In the genomic region with DNA sequence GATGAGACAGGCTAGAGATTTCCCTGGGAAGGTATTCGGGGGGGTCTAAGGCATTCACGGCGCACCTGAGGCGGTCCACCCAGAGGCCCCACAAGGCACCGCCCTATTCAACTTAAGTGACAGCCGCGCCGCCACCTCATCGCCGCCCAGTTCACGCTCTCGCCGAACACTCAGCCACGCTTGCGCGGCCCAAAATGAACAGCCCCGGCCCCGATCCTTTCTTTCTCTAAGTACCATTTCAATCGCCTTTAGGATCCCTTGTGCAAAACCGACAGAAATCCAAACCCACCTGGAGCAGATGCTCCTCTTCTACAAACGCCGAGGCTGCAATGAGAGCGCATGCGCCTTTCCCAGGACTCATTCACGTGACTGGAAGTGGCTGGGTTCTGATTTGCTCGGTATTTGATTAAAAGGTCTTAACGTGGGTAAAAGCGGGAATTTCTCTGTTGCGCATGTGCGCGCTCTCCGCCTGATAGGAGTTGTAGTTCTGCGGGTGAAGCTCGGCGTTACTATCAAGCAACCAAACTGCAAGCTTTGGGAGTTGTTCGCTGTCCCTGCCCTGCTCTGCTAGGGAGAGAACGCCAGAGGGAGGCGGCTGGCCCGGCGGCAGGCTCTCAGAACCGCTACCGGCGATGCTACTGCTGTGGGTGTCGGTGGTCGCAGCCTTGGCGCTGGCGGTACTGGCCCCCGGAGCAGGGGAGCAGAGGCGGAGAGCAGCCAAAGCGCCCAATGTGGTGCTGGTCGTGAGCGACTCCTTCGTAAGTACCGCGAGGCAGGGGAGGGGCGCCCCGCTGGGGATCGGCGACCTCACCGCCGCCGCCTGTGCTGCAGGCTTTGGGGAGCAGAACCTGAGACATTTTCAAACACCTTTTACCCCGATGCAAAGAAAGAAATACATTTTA, we compare ENCODE assay signal across 8 cellular contexts. TPM values are rescaled to one million over a fixed set of nuclear protein-coding genes. Genes with fewer than 3 reads are reported as not detected.
DNase-seq lines count a peak whose midpoint lies in the region; ATAC-seq and TF ChIP-seq lines count a peak whose summit lies in the region.

TSS of gene ARSK (plus strand) at position 455 of the 902 bp plus-strand sequence. CDS start at position 633, 178 bp downstream.
TSS of gene SKIC3 (minus strand) at position 331 of the 902 bp plus-strand sequence. CDS start 7,827 bp downstream, outside the sequence.

- H3F3A ChIP-seq in GM23338 (replicated peaks; ENCODE audit: low read depth): no peaks in the 10 kb centered on the region

- peaks cover 76% of the 10 kb centered on the region for H3K79me2 ChIP-seq in GM23338 (replicated peaks; ENCODE audit: insufficient read depth)

- peak within 1 kb of the TSS; percentile 62 for H3K4me3 ChIP-seq in GM23338

- ATAC-seq in GM23338: peak; percentile 94
- peak; percentile 85 to 96 (median 88) for ATAC-seq in natural killer cell

- no peaks in the 10 kb centered on the region for H3K9me2 ChIP-seq in GM23338 (ENCODE audit: insufficient read depth)

- TF ChIP-seq CTCF in GM23338 (conservative IDR thresholded peaks at IDR 0.05; ENCODE audit: low read depth in 2 of 2) (no peak), natural killer cell (IDR thresholded peaks at IDR 0.05) (no peak)

- no peaks in the 10 kb centered on the region for H3K9me3 Mint-ChIP-seq in GM23338
- no peaks in the 10 kb centered on the region for H3K9me3 Mint-ChIP-seq in activated T-helper 2 cell treated with anti-CD3 and anti-CD28 coated beads, Interferon-gamma antibody, Interleukin-2, Interleukin-4, amounts not matched to agents 10 μg/mL and 5 μg/mL and 100 μg/mL, durations not matched to agents 14 hours and 24 hours and 36 hours
- no peaks in the 10 kb centered on the region for H3K9me3 Mint-ChIP-seq in natural killer cell

- H3K27ac Mint-ChIP-seq in GM23338: peak within 1 kb of the TSS; percentile 97
- H3K27ac Mint-ChIP-seq in activated T-helper 2 cell treated with anti-CD3 and anti-CD28 coated beads, Interferon-gamma antibody, Interleukin-2, Interleukin-4, amounts not matched to agents 10 μg/mL and 5 μg/mL and 100 μg/mL, durations not matched to agents 14 hours and 24 hours and 36 hours: peak within 1 kb of the TSS; percentile 81
- H3K27ac Mint-ChIP-seq in natural killer cell: peak within 1 kb of the TSS; percentile 92 to 94

- H3K4me2 ChIP-seq in GM23338: peak within 1 kb of the TSS; percentile 83

- H3K4me1 ChIP-seq in GM23338 (ENCODE audit: insufficient read depth): peaks cover 10% of the 10 kb centered on the region; the same call in 1 of the 2 replicates

- peaks cover 4% of the 10 kb centered on the region; the same call in 1 of the 2 replicates for H3K36me3 ChIP-seq in GM23338 (ENCODE audit: insufficient read depth)

- H4K20me1 ChIP-seq in GM23338 (replicated peaks; ENCODE audit: insufficient read depth): peaks cover 2% of the 10 kb centered on the region; the same call in 1 of the 2 replicates

- DNase-seq in EH (ENCODE audit: low read depth) (peak; percentile 99), GM23338 (ENCODE audit: low spot score) (peak; percentile 99), LHCN-M2 (ENCODE audit: low read depth) (peak; percentile 99), RPMI7951 (ENCODE audit: low read depth) (peak; percentile 98), fibroblast of peridontal ligament (ENCODE audit: extremely low read depth) (peak; percentile 100), natural killer cell (peak; percentile 81)
- DNase-seq in activated T-helper 2 cell treated with anti-CD3 and anti-CD28 coated beads, Interferon-gamma antibody, Interleukin-2, Interleukin-4, amounts not matched to agents 10 μg/mL and 5 μg/mL and 100 μg/mL, durations not matched to agents 14 hours and 24 hours and 36 hours (ENCODE audit: low spot score): peak; percentile 93
- DNase-seq in stimulated activated naive CD4-positive, alpha-beta T cell treated with Interleukin-2 at 50 U/mL for 16 hours (lab: John Stamatoyannopoulos, UW): peak; percentile 89

- intact Hi-C loops in activated T-helper 2 cell treated with anti-CD3 and anti-CD28 coated beads, Interferon-gamma antibody, Interleukin-2, Interleukin-4, amounts not matched to agents 10 μg/mL and 5 μg/mL and 100 μg/mL, durations not matched to agents 14 hours and 24 hours and 36 hours (cut with micrococcal nuclease): loop anchor here (1.0 to 10.0 kb wide), 5 partner anchors 36 to 1630 kb away; partner anchors contain the start of genes GLRX, GPR150, RFESD and RIOK2
- intact Hi-C loops in natural killer cell (cut with micrococcal nuclease): loop anchor here (1.0 to 10.0 kb wide), 3 partner anchors 70 to 292 kb away; partner anchors contain the start of genes GPR150 and RFESD

- no peaks in the 10 kb centered on the region for H3K27me3 ChIP-seq in GM23338 (ENCODE audit: insufficient read depth)

- H3K36me3 Mint-ChIP-seq in GM23338 (ENCODE audit: low read depth) (peaks cover 8% of the 10 kb centered on the region), natural killer cell (no peaks in the 10 kb centered on the region)
- peaks cover 20% of the 10 kb centered on the region for H3K36me3 Mint-ChIP-seq in activated T-helper 2 cell treated with anti-CD3 and anti-CD28 coated beads, Interferon-gamma antibody, Interleukin-2, Interleukin-4, amounts not matched to agents 10 μg/mL and 5 μg/mL and 100 μg/mL, durations not matched to agents 14 hours and 24 hours and 36 hours (ENCODE audit: low read depth)

- H3K4me1 Mint-ChIP-seq in GM23338: peaks cover 12% of the 10 kb centered on the region
- peaks cover 39% of the 10 kb centered on the region for H3K4me1 Mint-ChIP-seq in activated T-helper 2 cell treated with anti-CD3 and anti-CD28 coated beads, Interferon-gamma antibody, Interleukin-2, Interleukin-4, amounts not matched to agents 10 μg/mL and 5 μg/mL and 100 μg/mL, durations not matched to agents 14 hours and 24 hours and 36 hours (ENCODE audit: low read depth)
- H3K4me1 Mint-ChIP-seq in natural killer cell: peaks cover 35 to 44% of the 10 kb centered on the region in 2 donors

- peak within 1 kb of the TSS; percentile 75; the same call in 1 of the 2 replicates for H2AFZ ChIP-seq in GM23338

- no peaks in the 10 kb centered on the region for H3K27me3 Mint-ChIP-seq in GM23338 (ENCODE audit: insufficient read depth, low read depth, poor library complexity)
- H3K27me3 Mint-ChIP-seq in activated T-helper 2 cell treated with anti-CD3 and anti-CD28 coated beads, Interferon-gamma antibody, Interleukin-2, Interleukin-4, amounts not matched to agents 10 μg/mL and 5 μg/mL and 100 μg/mL, durations not matched to agents 14 hours and 24 hours and 36 hours (ENCODE audit: low read depth): no peaks in the 10 kb centered on the region
- no peaks in the 10 kb centered on the region for H3K27me3 Mint-ChIP-seq in natural killer cell (ENCODE audit: low read depth in 2 of 2)

- H3K4me3 Mint-ChIP-seq in GM23338 (peak within 1 kb of the TSS; percentile 95), natural killer cell (peak within 1 kb of the TSS; percentile 98)
- peak within 1 kb of the TSS; percentile 93 for H3K4me3 Mint-ChIP-seq in activated T-helper 2 cell treated with anti-CD3 and anti-CD28 coated beads, Interferon-gamma antibody, Interleukin-2, Interleukin-4, amounts not matched to agents 10 μg/mL and 5 μg/mL and 100 μg/mL, durations not matched to agents 14 hours and 24 hours and 36 hours (ENCODE audit: low read depth)

- peak within 1 kb of the TSS; percentile 73 for H3K27ac ChIP-seq in GM23338 (ENCODE audit: low read depth)

TF ChIP-seq in GM23338, 12 proteins besides CTCF, POLR2A, EP300 and RAD21 (continues in another document):
- no peak for TF ChIP-seq ZNF114 (CRISPR knock-in tag; IDR thresholded peaks at IDR 0.05)
- no peak for TF ChIP-seq CREB1 (CRISPR knock-in tag; IDR thresholded peaks at IDR 0.05; ENCODE audit: low read depth)
- TF ChIP-seq ZNF331 (CRISPR knock-in tag; IDR thresholded peaks at IDR 0.05; ENCODE audit: low read depth): no peak
- TF ChIP-seq EZH2 (IDR thresholded peaks at IDR 0.05; ENCODE audit: low read depth, unreplicated experiment): no peak

RNA-seq across cellular contexts. Expression of gene ARSK, which starts in this region (rescaled TPM):
- 23.2 and 25.1 TPM in 2 replicates for total RNA-seq in GM23338 (2014; rRNA removed; shearing (Covaris generic))
- 40.8 and 43.7 TPM in 2 replicates for polyA plus RNA-seq in GM23338 (2016; fragmentation: Nextera tagmentation; extraction: Ambion mirVana)
- 10.0 and 10.4 TPM in 2 replicates for total RNA-seq in LHCN-M2 (2014; rRNA removed)
- polyA plus RNA-seq in LHCN-M2 (2012): 3.6 TPM
- 8.3 and 11.4 TPM in 2 replicates for total RNA-seq in RPMI7951 (2014; rRNA removed; shearing (Covaris generic))
- 4.0 and 4.6 TPM in 2 replicates for total RNA-seq in activated T-helper 2 cell treated with anti-CD3 and anti-CD28 coated beads, Interferon-gamma antibody, Interleukin-2, Interleukin-4, amounts not matched to agents 10 μg/mL and 5 μg/mL and 100 μg/mL, durations not matched to agents 14 hours and 24 hours and 36 hours
- 1 to 10 TPM; 2.8 to 5.8 (median 3.5) TPM for total RNA-seq in natural killer cell

RNA-seq across cellular contexts. Expression of gene SKIC3, which starts in this region (rescaled TPM):
- total RNA-seq in GM23338 (2014; rRNA removed; shearing (Covaris generic)): 65.3 and 75.1 TPM in 2 replicates
- 111 and 119 TPM in 2 replicates for polyA plus RNA-seq in GM23338 (2016; fragmentation: Nextera tagmentation; extraction: Ambion mirVana)
- 88.0 and 98.6 TPM in 2 replicates for total RNA-seq in LHCN-M2 (2014; rRNA removed)
- polyA plus RNA-seq in LHCN-M2 (2012): 23.8 TPM
- total RNA-seq in RPMI7951 (2014; rRNA removed; shearing (Covaris generic)): 56.6 and 70.9 TPM in 2 replicates
- total RNA-seq in activated T-helper 2 cell treated with anti-CD3 and anti-CD28 coated beads, Interferon-gamma antibody, Interleukin-2, Interleukin-4, amounts not matched to agents 10 μg/mL and 5 μg/mL and 100 μg/mL, durations not matched to agents 14 hours and 24 hours and 36 hours: 60.2 and 61.6 TPM in 2 replicates
- 10 to 100 TPM; 67.5 to 94.1 (median 71.1) TPM for total RNA-seq in natural killer cell

Comparison
In these comparisons a context has a peak if more than half of its experiments do, and no peak if none do; other contexts are left out.
1. Peak in every context shown above with its lines: DNase-seq, ATAC-seq, H3K4me3 ChIP-seq and H3K27ac ChIP-seq.